14 cellular contexts compared by ENCODE assay signal in genomic region chr12:111546758-111547383, GRCh38. TPM values are rescaled to one million over a fixed set of nuclear protein-coding genes. Genes with fewer than 3 reads are reported as not detected.
A peak's percentile ranks its signal among the peaks of the same experiment; 100 is the strongest.
DNase-seq lines count a peak whose midpoint lies in the region; ATAC-seq and TF ChIP-seq lines count a peak whose summit lies in the region.
"Had no signal": no experiment of that assay in that cellular context is flagged by ENCODE, and none has a peak within 500 bp of the region (broad histone marks: within the 10 kb centered on the region; RNA-seq: fewer than 3 reads in every experiment).

No MANE protein-coding gene starts in this region.

- no peak overlapping the region for H3K4me3 ChIP-seq in brain microvascular endothelial cell (ENCODE audit: low read depth, low read length)
- H3K4me3 ChIP-seq: neural progenitor cell, Peyer's patch, smooth muscle cell had no signal

- intact Hi-C loops in CD4-positive, alpha-beta T cell (cut with DNase I, micrococcal nuclease) = no loop called here

- H3K36me3 Mint-ChIP-seq in CD4-positive, alpha-beta T cell (ENCODE audit: low read depth) = peaks cover 62% of the 10 kb centered on the region
- peaks cover 25% of the 10 kb centered on the region for H3K36me3 Mint-ChIP-seq in activated naive CD4-positive, alpha-beta T cell treated with anti-CD3 and anti-CD28 coated beads, Interleukin-2, amount 50 U/mL, for 24 hours

- H3K27ac ChIP-seq in CD4-positive, alpha-beta T cell (ENCODE audit: low read depth, low read length) = no peak overlapping the region
- no peak overlapping the region for H3K27ac ChIP-seq in brain microvascular endothelial cell
- H3K27ac ChIP-seq: C4-2B, neural progenitor cell, Peyer's patch had no signal

- peak; percentile 32 for ATAC-seq in CD4-positive, alpha-beta T cell (ENCODE audit: poor library complexity)
- ATAC-seq in GM18858 (IDR thresholded peaks at IDR 0.05; ENCODE audit: unreplicated experiment) (no peak), GM21423 (IDR thresholded peaks at IDR 0.05; ENCODE audit: unreplicated experiment) (no peak)

- POLR2A ChIA-PET in CD4-positive, alpha-beta T cell (lab: Charles Lee) = interaction anchor here (1.4 kb wide), 1 partner anchor 139 kb away, joined by 3 read pairs; the partner anchor contains the start of genes ACAD10 and BRAP

- H3K9me3 Mint-ChIP-seq in CD4-positive, alpha-beta T cell = no peaks in the 10 kb centered on the region
- no peaks in the 10 kb centered on the region for H3K9me3 Mint-ChIP-seq in activated naive CD4-positive, alpha-beta T cell treated with anti-CD3 and anti-CD28 coated beads, Interleukin-2, amount 50 U/mL, for 24 hours
- H3K9me3 Mint-ChIP-seq: neural progenitor cell had no signal

- CTCF ChIA-PET in CD4-positive, alpha-beta T cell (lab: Charles Lee) = interaction anchor here (0.8 to 1.1 kb wide), 2 partner anchors 12 to 150 kb away, joined by 3 to 7 read pairs; no protein-coding TSS in a partner anchor

- H3K9me3 ChIP-seq in CD4-positive, alpha-beta T cell (ENCODE audit: control insufficient read depth, low read length) = no peaks in the 10 kb centered on the region
- H3K9me3 ChIP-seq: Peyer's patch had no signal

- H3K36me3 ChIP-seq in brain microvascular endothelial cell (replicated peaks) = peaks cover 24% of the 10 kb centered on the region
- H3K36me3 ChIP-seq: neural progenitor cell had no signal

- no peak for TF ChIP-seq CTCF in CD4-positive, alpha-beta T cell (IDR thresholded peaks at IDR 0.05)
- TF ChIP-seq CTCF in brain microvascular endothelial cell (IDR thresholded peaks at IDR 0.05; ENCODE audit: low read depth, low read length, missing control alignments) = no peak

- peaks cover 12% of the 10 kb centered on the region for H3K4me1 Mint-ChIP-seq in CD4-positive, alpha-beta T cell (ENCODE audit: low read depth)
- H3K4me1 Mint-ChIP-seq in activated naive CD4-positive, alpha-beta T cell treated with anti-CD3 and anti-CD28 coated beads, Interleukin-2, amount 50 U/mL, for 24 hours = peaks cover 22% of the 10 kb centered on the region
- H3K4me1 Mint-ChIP-seq: neural progenitor cell had no signal

- H3K27me3 Mint-ChIP-seq in CD4-positive, alpha-beta T cell = no peaks in the 10 kb centered on the region
- H3K27me3 Mint-ChIP-seq in activated naive CD4-positive, alpha-beta T cell treated with anti-CD3 and anti-CD28 coated beads, Interleukin-2, amount 50 U/mL, for 24 hours = no peaks in the 10 kb centered on the region

- H3K27ac Mint-ChIP-seq in CD4-positive, alpha-beta T cell = no peak overlapping the region
- peak overlapping the region; percentile 70 for H3K27ac Mint-ChIP-seq in activated naive CD4-positive, alpha-beta T cell treated with anti-CD3 and anti-CD28 coated beads, Interleukin-2, amount 50 U/mL, for 24 hours
- H3K27ac Mint-ChIP-seq: neural progenitor cell had no signal

- no peak overlapping the region for H3K4me3 Mint-ChIP-seq in CD4-positive, alpha-beta T cell
- peak overlapping the region; percentile 39 for H3K4me3 Mint-ChIP-seq in activated naive CD4-positive, alpha-beta T cell treated with anti-CD3 and anti-CD28 coated beads, Interleukin-2, amount 50 U/mL, for 24 hours
- H3K4me3 Mint-ChIP-seq: neural progenitor cell had no signal

- no peaks in the 10 kb centered on the region for H3K27me3 ChIP-seq in CD4-positive, alpha-beta T cell (ENCODE audit: control insufficient read depth, insufficient read depth, low read length)
- no peaks in the 10 kb centered on the region for H3K27me3 ChIP-seq in brain microvascular endothelial cell (replicated peaks)
- H3K27me3 ChIP-seq: neural progenitor cell, Peyer's patch had no signal

- DNase-seq in CD4-positive, alpha-beta T cell = no peak
- DNase-seq in HCEC 1CT (peak; percentile 22), iris pigment epithelial cell (ENCODE audit: low read depth) (peak; percentile 69), brain microvascular endothelial cell (no peak), SK-N-DZ (ENCODE audit: low spot score) (no peak)
- DNase-seq: NCI-H1048, Peyer's patch, T-helper 9 cell had no signal

- in situ Hi-C loops in brain microvascular endothelial cell (cut with HindIII; ENCODE audit: low pct_ligation_motif_present, low sequenced_read_pairs) = no loop called here

RNA-seq across cellular contexts. Expression of gene ATXN2, which starts 52.2 kb away (rescaled TPM):
- 10 to 100 TPM; 21.9 to 23.7 TPM for total RNA-seq in CD4-positive, alpha-beta T cell
- 17.5 and 33.5 TPM in 2 replicates for polyA plus RNA-seq in SK-N-DZ (2014; cell fraction: cytosol; rRNA removed)
- 42.0 and 53.1 TPM in 2 replicates for polyA plus RNA-seq in SK-N-DZ (2014; cell fraction: nucleus; rRNA removed)

Comparison
In these comparisons a context has a peak if more than half of its experiments do, and no peak if none do; other contexts are left out.
1. DNase-seq: peak in HCEC 1CT (single experiment) and iris pigment epithelial cell (single experiment); none in CD4-positive, alpha-beta T cell (0 of 10), brain microvascular endothelial cell (single experiment) and SK-N-DZ (single experiment).